9 cellular contexts compared by ENCODE assay signal in the genomic region with DNA sequence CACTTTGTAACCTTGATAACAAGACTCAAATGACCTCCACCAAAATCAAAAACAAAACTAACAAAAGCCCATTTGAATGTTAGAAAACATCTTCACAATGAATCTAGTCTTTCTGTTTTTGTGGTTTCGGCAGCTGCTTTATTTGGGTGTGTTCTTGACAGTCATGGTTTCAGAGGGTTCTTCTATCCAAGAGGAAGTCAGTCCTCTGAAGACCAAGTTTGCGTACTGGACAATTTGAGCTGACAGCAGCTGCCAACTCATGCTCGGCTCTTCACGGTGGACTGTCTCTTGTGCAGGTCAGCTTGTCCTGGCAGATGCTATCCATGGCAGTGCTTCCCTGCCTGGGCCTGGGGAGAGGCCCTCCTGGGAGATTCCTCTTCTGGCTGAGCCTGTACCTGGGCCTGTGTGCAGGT.
DNase-seq lines count a peak whose midpoint lies in the region; ATAC-seq and TF ChIP-seq lines count a peak whose summit lies in the region.
"Had no signal": no experiment of that assay in that cellular context is flagged by ENCODE, and none has a peak within 500 bp of the region (broad histone marks: within the 10 kb centered on the region; RNA-seq: fewer than 3 reads in every experiment).

No MANE protein-coding gene starts in this region.

- H3K56ac ChIP-seq in H9 (ENCODE audit: insufficient read length, low read depth, low read length): no peak overlapping the region

- TF ChIP-seq CTCF in GM12865 (IDR thresholded peaks at IDR 0.05; ENCODE audit: insufficient read depth, low read depth, low read length, missing control alignments) (no peak), GM20000 (IDR thresholded peaks at IDR 0.05; ENCODE audit: extremely low read depth, missing control alignments) (no peak), esophagus squamous epithelium (IDR thresholded peaks at IDR 0.05) (no peak), H9 (conservative IDR thresholded peaks at IDR 0.05) (no peak)

- no peak overlapping the region for H2BK15ac ChIP-seq in H9 (ENCODE audit: low read depth, low read length)

- H3K4me3 Mint-ChIP-seq in T-cell (peak overlapping the region in 1 of 3 donors; percentile 9), H9 (no peak overlapping the region)
- H3K4me3 Mint-ChIP-seq in activated T-helper 1 cell treated with anti-CD3 and anti-CD28 coated beads, Interleukin-12 subunit alpha, Interleukin-12 subunit beta, Interleukin-2, Interleukin-4 antibody, amounts not matched to agents 30 ng/mL and 10 ng/mL and 1 ng/mL, durations not matched to agents 14 hours and 24 hours and 36 hours: no peak overlapping the region

- no peaks in the 10 kb centered on the region for H3K27me3 ChIP-seq in esophagus squamous epithelium
- no peaks in the 10 kb centered on the region for H3K27me3 ChIP-seq in H9 (ENCODE audit: insufficient read depth, low read length)

- no peak for TF ChIP-seq POLR2A in esophagus squamous epithelium (IDR thresholded peaks at IDR 0.05)

- peak overlapping the region; percentile 46 for H3K4me3 ChIP-seq in GM12865 (ENCODE audit: low read depth, low read length)
- no peak overlapping the region for H3K4me3 ChIP-seq in esophagus squamous epithelium

- no peak overlapping the region for H2BK20ac ChIP-seq in H9 (ENCODE audit: low read depth, low read length, poor library complexity, severe bottlenecking)

- no peak overlapping the region for H3K4ac ChIP-seq in H9 (ENCODE audit: low read depth, low read length)

- H4K20me1 ChIP-seq in H9 (ENCODE audit: control insufficient read depth, insufficient read depth, insufficient read length): no peaks in the 10 kb centered on the region

- no peak overlapping the region for H2BK5ac ChIP-seq in H9 (ENCODE audit: insufficient read length, low read length)

- ATAC-seq in HG03378 (IDR thresholded peaks at IDR 0.05; ENCODE audit: unreplicated experiment) (peak; percentile 58), T-cell (replicated peaks in 1 of 4) (no peak)
- ATAC-seq: Panc1 had no signal

- H2BK120ac ChIP-seq in H9 (ENCODE audit: low read depth, low read length, poor library complexity, severe bottlenecking): no peak overlapping the region

- H4K8ac ChIP-seq in H9 (replicated peaks; ENCODE audit: insufficient read length, low read depth, low read length): no peak overlapping the region

- H3K36me3 Mint-ChIP-seq in T-cell (no peaks in the 10 kb centered on the region), H9 (ENCODE audit: insufficient read depth in 1 of 3, low read depth in 3 of 3) (peaks cover 0 to 8% (median 0%) of the 10 kb centered on the region in 3 experiments; a peak in 2 of 7 replicates)
- H3K36me3 Mint-ChIP-seq in activated T-helper 1 cell treated with anti-CD3 and anti-CD28 coated beads, Interleukin-12 subunit alpha, Interleukin-12 subunit beta, Interleukin-2, Interleukin-4 antibody, amounts not matched to agents 30 ng/mL and 10 ng/mL and 1 ng/mL, durations not matched to agents 14 hours and 24 hours and 36 hours (ENCODE audit: low read depth): no peaks in the 10 kb centered on the region

- no peak overlapping the region for H3K18ac ChIP-seq in H9 (ENCODE audit: insufficient read length, low read depth, low read length)

- 57 to 100% methylated on average over 1 to 4 of the region's 4 CpGs for WGBS in esophagus squamous epithelium, 2 donors
- no CpG with 5 or more reads among the region's 4 CpGs for WGBS in H9 (ENCODE audit: extremely low coverage, insufficient read length, low lambda C conversion rate)

- no peak overlapping the region for H4K91ac ChIP-seq in H9 (ENCODE audit: insufficient read length, low read depth, low read length)

- no peak overlapping the region for H2BK12ac ChIP-seq in H9 (ENCODE audit: insufficient read length, low read depth, low read length)

- intact Hi-C loops in esophagus squamous epithelium (cut with DNase I): loop anchor here (10.0 kb wide), 1 partner anchor 420 kb away; no protein-coding TSS in a partner anchor
- intact Hi-C loops in activated T-helper 1 cell treated with anti-CD3 and anti-CD28 coated beads, Interleukin-12 subunit alpha, Interleukin-12 subunit beta, Interleukin-2, Interleukin-4 antibody, amounts not matched to agents 30 ng/mL and 10 ng/mL and 1 ng/mL, durations not matched to agents 14 hours and 24 hours and 36 hours (cut with micrococcal nuclease): no loop called here

- POLR2A ChIA-PET in T-cell (lab: Charles Lee): no interaction called here

- H3K23ac ChIP-seq in H9 (ENCODE audit: insufficient read length, low read depth, low read length): no peak overlapping the region

- CTCF ChIA-PET in T-cell (lab: Charles Lee): interaction anchor here in 1 of 2 donors (0.7 to 1.1 kb wide), 3 partner anchors 94 to 510 kb away, joined by 3 to 4 read pairs (median 4); partner anchors contain the start of gene COMMD1

- peaks cover 16 to 54% (median 18%) of the 10 kb centered on the region in 3 donors for H3K4me1 ChIP-seq in esophagus squamous epithelium
- peaks cover 4% of the 10 kb centered on the region; the same call in 1 of the 2 replicates for H3K4me1 ChIP-seq in H9 (ENCODE audit: insufficient read depth, low read length)

- H3K9me3 ChIP-seq in esophagus squamous epithelium (peaks cover 0 to 13% (median 0%) of the 10 kb centered on the region in 3 donors), H9 (ENCODE audit: control insufficient read depth, low read depth, low read length) (no peaks in the 10 kb centered on the region)

- DNase-seq in GM12865 (ENCODE audit: low read depth) (peak; percentile 92), GM20000 (ENCODE audit: low spot score) (peak; percentile 68), esophagus squamous epithelium (lab: John Stamatoyannopoulos, UW) (no peak), DMS53 treated with DMSO at 0.1 percent for 48 hours (lab: John Stamatoyannopoulos, UW; ENCODE audit: unreplicated experiment) (no peak), T-cell (no peak), H9 (no peak)
- DNase-seq in activated T-helper 1 cell treated with anti-CD3 and anti-CD28 coated beads, Interleukin-12 subunit alpha, Interleukin-12 subunit beta, Interleukin-2, Interleukin-4 antibody, amounts not matched to agents 30 ng/mL and 10 ng/mL and 1 ng/mL, durations not matched to agents 14 hours and 24 hours and 36 hours (ENCODE audit: low spot score): no peak

- H3K4me2 ChIP-seq in H9 (ENCODE audit: insufficient read depth, insufficient read length, low read length): no peak overlapping the region

- no peak overlapping the region for H3K9ac ChIP-seq in H9 (ENCODE audit: extremely low read depth, insufficient read length, low read length)

- H3K9me3 Mint-ChIP-seq in T-cell (peaks cover 0 to 6% (median 2%) of the 10 kb centered on the region in 3 donors), H9 (peaks cover 0 to 4% of the 10 kb centered on the region in 2 experiments; a peak in 2 of 5 replicates)
- peaks cover 4% of the 10 kb centered on the region for H3K9me3 Mint-ChIP-seq in activated T-helper 1 cell treated with anti-CD3 and anti-CD28 coated beads, Interleukin-12 subunit alpha, Interleukin-12 subunit beta, Interleukin-2, Interleukin-4 antibody, amounts not matched to agents 30 ng/mL and 10 ng/mL and 1 ng/mL, durations not matched to agents 14 hours and 24 hours and 36 hours

- peak overlapping the region in 3 of 4 donors; percentile 38 to 67 (median 55) for H3K27ac ChIP-seq in esophagus squamous epithelium
- no peak overlapping the region for H3K27ac ChIP-seq in H9 (ENCODE audit: insufficient read length, low read depth, low read length)

- no peaks in the 10 kb centered on the region for H3K79me1 ChIP-seq in H9 (ENCODE audit: insufficient read depth, low read depth, low read length, poor library complexity, severe bottlenecking)

- peak overlapping the region in 1 of 2 donors; percentile 6 for H3K27ac Mint-ChIP-seq in T-cell
- no peak overlapping the region for H3K27ac Mint-ChIP-seq in activated T-helper 1 cell treated with anti-CD3 and anti-CD28 coated beads, Interleukin-12 subunit alpha, Interleukin-12 subunit beta, Interleukin-2, Interleukin-4 antibody, amounts not matched to agents 30 ng/mL and 10 ng/mL and 1 ng/mL, durations not matched to agents 14 hours and 24 hours and 36 hours
- no peak overlapping the region for H3K27ac Mint-ChIP-seq in H9

- no peak overlapping the region for H2AFZ ChIP-seq in H9 (ENCODE audit: low read length)

- H2AK5ac ChIP-seq in H9 (ENCODE audit: insufficient read length, low read length): no peak overlapping the region

- H3K23me2 ChIP-seq in H9 (ENCODE audit: insufficient read length, low read depth, low read length, poor library complexity, severe bottlenecking): no peaks in the 10 kb centered on the region

- no peak overlapping the region for H3T11ph ChIP-seq in H9 (ENCODE audit: low read length)

- H3K79me2 ChIP-seq in H9 (ENCODE audit: insufficient read depth, low read length): no peaks in the 10 kb centered on the region

- H3K36me3 ChIP-seq in esophagus squamous epithelium: no peaks in the 10 kb centered on the region

- no peak overlapping the region for H4K5ac ChIP-seq in H9 (ENCODE audit: insufficient read length, low read depth, low read length)

- H3K27me3 Mint-ChIP-seq in T-cell (peaks cover 0 to 3% of the 10 kb centered on the region in 2 donors), H9 (ENCODE audit: low read depth) (no peaks in the 10 kb centered on the region)
- H3K27me3 Mint-ChIP-seq in activated T-helper 1 cell treated with anti-CD3 and anti-CD28 coated beads, Interleukin-12 subunit alpha, Interleukin-12 subunit beta, Interleukin-2, Interleukin-4 antibody, amounts not matched to agents 30 ng/mL and 10 ng/mL and 1 ng/mL, durations not matched to agents 14 hours and 24 hours and 36 hours (ENCODE audit: insufficient read depth): no peaks in the 10 kb centered on the region

- H3K4me1 Mint-ChIP-seq in T-cell: peaks cover 0 to 11% (median 3%) of the 10 kb centered on the region in 3 donors
- peaks cover 10% of the 10 kb centered on the region for H3K4me1 Mint-ChIP-seq in activated T-helper 1 cell treated with anti-CD3 and anti-CD28 coated beads, Interleukin-12 subunit alpha, Interleukin-12 subunit beta, Interleukin-2, Interleukin-4 antibody, amounts not matched to agents 30 ng/mL and 10 ng/mL and 1 ng/mL, durations not matched to agents 14 hours and 24 hours and 36 hours (ENCODE audit: low read depth)
- peaks cover 21% of the 10 kb centered on the region in 2 experiments for H3K4me1 Mint-ChIP-seq in H9

- H3K14ac ChIP-seq in H9 (ENCODE audit: insufficient read depth, low read length): no peak overlapping the region

Comparison
In these comparisons a context has a peak if more than half of its experiments do, and no peak if none do; other contexts are left out.
1. DNase-seq: peak in GM12865 (single experiment) and GM20000 (single experiment); none in esophagus squamous epithelium (single experiment), DMS53 treated with DMSO at 0.1 percent for 48 hours (single experiment), T-cell (0 of 34), activated T-helper 1 cell treated with anti-CD3 and anti-CD28 coated beads, Interleukin-12 subunit alpha, Interleukin-12 subunit beta, Interleukin-2, Interleukin-4 antibody, amounts not matched to agents 30 ng/mL and 10 ng/mL and 1 ng/mL, durations not matched to agents 14 hours and 24 hours and 36 hours (single experiment) and H9 (single experiment).